Comparison of ENCODE assay signal across 19 cellular contexts in genomic region chr14:23722675-23723074, GRCh38.
DNase-seq lines count a peak whose midpoint lies in the region; ATAC-seq and TF ChIP-seq lines count a peak whose summit lies in the region.
"Had no signal": no experiment of that assay in that cellular context is flagged by ENCODE, and none has a peak within 500 bp of the region (broad histone marks: within the 10 kb centered on the region; RNA-seq: fewer than 3 reads in every experiment).

No MANE protein-coding gene starts in this region.

- H3K79me2 ChIP-seq in osteoblast (ENCODE audit: insufficient read depth, low read length): no peaks in the 10 kb centered on the region

- TF ChIP-seq CTCF in osteoblast (IDR thresholded peaks at IDR 0.05; ENCODE audit: extremely low read depth, low read depth, low read length): no peak

- H3K27ac ChIP-seq in osteoblast (ENCODE audit: low read depth, low read length): no peak overlapping the region
- H3K27ac ChIP-seq: BLaER1 had no signal

- in situ Hi-C loops in SK-MEL-5 (cut with HindIII; ENCODE audit: low pct_unique_long_range_greater_than_20kb, low sequenced_read_pairs): no loop called here

- H3K4me2 ChIP-seq in osteoblast (ENCODE audit: insufficient read depth, low read length): no peak overlapping the region
- H3K4me2 ChIP-seq: BLaER1 had no signal

- no peaks in the 10 kb centered on the region for H3K9me3 ChIP-seq in osteoblast (ENCODE audit: low read depth, low read length)
- H3K9me3 ChIP-seq: BE2C, BLaER1, Caco-2 had no signal

- H3K4me3 ChIP-seq in osteoblast (ENCODE audit: insufficient read depth, low read length): no peak overlapping the region
- H3K4me3 ChIP-seq: BLaER1 had no signal

- no peaks in the 10 kb centered on the region for H4K20me1 ChIP-seq in osteoblast (ENCODE audit: insufficient read depth, low read length)
- H4K20me1 ChIP-seq: BLaER1 had no signal

- DNase-seq in SK-MEL-5 (ENCODE audit: low read depth, low spot score): peak; percentile 51
- DNase-seq in epidermal melanocyte (ENCODE audit: insufficient read length, low spot score): peak; percentile 49
- peak; percentile 66 for DNase-seq in osteoblast (ENCODE audit: insufficient read length, low spot score, missing footprints)
- DNase-seq in stimulated activated CD8-positive, alpha-beta memory T cell treated with anti-CD3 and anti-CD28 coated beads, Interleukin-4, amount 100 ng/mL, for 48 hours: no peak
- no peak for DNase-seq in NOMO-1 treated with dmso at 0.1 percent for 144 hours (lab: John Stamatoyannopoulos, UW; ENCODE audit: unreplicated experiment)
- DNase-seq: 8988T; ACHN; BE2C; C1 segment of cervical spinal cord; Caco-2; Calu3; CD4-positive, alpha-beta memory T cell; CD4-positive, CD25-positive, alpha-beta regulatory T cell; CD8-positive, alpha-beta memory T cell; DMS79 treated with DMSO at 0.1 percent for 48 hours; GF-D8 had no signal

- H3K36me3 ChIP-seq in osteoblast (ENCODE audit: insufficient read depth, low read length): no peaks in the 10 kb centered on the region
- H3K36me3 ChIP-seq: BE2C, BLaER1 had no signal

- no peaks in the 10 kb centered on the region for H3K4me1 ChIP-seq in osteoblast (ENCODE audit: insufficient read depth, low read length)
- H3K4me1 ChIP-seq: BE2C, BLaER1, Caco-2 had no signal

- ATAC-seq in GM21526 (IDR thresholded peaks at IDR 0.05; ENCODE audit: low FRiP score, unreplicated experiment) (no peak), HG02840 (IDR thresholded peaks at IDR 0.05; ENCODE audit: low FRiP score, unreplicated experiment) (no peak)

- H3K27me3 ChIP-seq in osteoblast (ENCODE audit: insufficient read depth, low read length): no peaks in the 10 kb centered on the region
- H3K27me3 ChIP-seq: BE2C, BLaER1 had no signal

- no peak overlapping the region for H2AFZ ChIP-seq in osteoblast (ENCODE audit: low read length)

Comparison
In these comparisons a context has a peak if more than half of its experiments do, and no peak if none do; other contexts are left out.
1. DNase-seq: peak in SK-MEL-5 (single experiment), epidermal melanocyte (single experiment) and osteoblast (single experiment); none in stimulated activated CD8-positive, alpha-beta memory T cell treated with anti-CD3 and anti-CD28 coated beads, Interleukin-4, amount 100 ng/mL, for 48 hours (single experiment) and NOMO-1 treated with dmso at 0.1 percent for 144 hours (single experiment).